17 cellular contexts compared by ENCODE assay signal in genomic region chr10:77527839-77528238, GRCh38.
"Had no signal": no experiment of that assay in that cellular context is flagged by ENCODE, and none has a peak within 500 bp of the region (broad histone marks: within the 10 kb centered on the region; RNA-seq: fewer than 3 reads in every experiment).

No MANE protein-coding gene starts in this region.

- H3K9me3 Mint-ChIP-seq: activated B cell treated with CpG ODN at 0.5 μM for 24 hours; activated CD8-positive, alpha-beta T cell treated with anti-CD3 and anti-CD28 coated beads for 36 hours; activated naive CD4-positive, alpha-beta T cell treated with anti-CD3 and anti-CD28 coated beads, Interleukin-2, amount 50 U/mL, for 72 hours; naive thymus-derived CD8-positive, alpha-beta T cell; stimulated activated naive CD8-positive, alpha-beta T cell treated with anti-CD3 and anti-CD28 coated beads, Interleukin-15, Interleukin-2, amounts not matched to agents 100 ng/mL and 50 ng/mL, for 24 hours had no signal

- H2AFZ ChIP-seq: parathyroid adenoma had no signal

- H3K27ac Mint-ChIP-seq: activated B cell treated with CpG ODN at 0.5 μM for 24 hours; activated CD8-positive, alpha-beta T cell treated with anti-CD3 and anti-CD28 coated beads for 36 hours; activated naive CD4-positive, alpha-beta T cell treated with anti-CD3 and anti-CD28 coated beads, Interleukin-2, amount 50 U/mL, for 72 hours; naive thymus-derived CD8-positive, alpha-beta T cell; stimulated activated naive CD8-positive, alpha-beta T cell treated with anti-CD3 and anti-CD28 coated beads, Interleukin-15, Interleukin-2, amounts not matched to agents 100 ng/mL and 50 ng/mL, for 24 hours had no signal

- H3K4me2 ChIP-seq: smooth muscle cell had no signal

- H3K9me3 ChIP-seq: esophagus squamous epithelium, heart right ventricle, neutrophil had no signal

- H3K36me3 ChIP-seq: cardiac muscle cell, esophagus squamous epithelium, heart right ventricle, neutrophil had no signal

- DNase-seq: activated B cell treated with CpG ODN at 0.5 μM for 24 hours; activated CD4-positive, alpha-beta T cell treated with anti-CD3 and anti-CD28 coated beads for 48 hours; activated CD8-positive, alpha-beta T cell treated with anti-CD3 and anti-CD28 coated beads for 36 hours; activated gamma-delta T cell; activated T-cell treated with anti-CD3 and anti-CD28 coated beads, Interleukin-2, amount 50 U/mL, for 48 hours; esophagus squamous epithelium; foreskin keratinocyte; heart right ventricle; islet precursor cell; mammary epithelial cell; naive thymus-derived CD8-positive, alpha-beta T cell had no signal

- H3K4me3 Mint-ChIP-seq: activated B cell treated with CpG ODN at 0.5 μM for 24 hours; activated CD8-positive, alpha-beta T cell treated with anti-CD3 and anti-CD28 coated beads for 36 hours; naive thymus-derived CD8-positive, alpha-beta T cell; stimulated activated naive CD8-positive, alpha-beta T cell treated with anti-CD3 and anti-CD28 coated beads, Interleukin-15, Interleukin-2, amounts not matched to agents 100 ng/mL and 50 ng/mL, for 24 hours had no signal

- H3K4me1 Mint-ChIP-seq: naive thymus-derived CD8-positive, alpha-beta T cell had no signal

- H3K36me3 Mint-ChIP-seq: activated naive CD4-positive, alpha-beta T cell treated with anti-CD3 and anti-CD28 coated beads, Interleukin-2, amount 50 U/mL, for 72 hours; naive thymus-derived CD8-positive, alpha-beta T cell had no signal

- H3K27me3 ChIP-seq: cardiac muscle cell, esophagus squamous epithelium, foreskin keratinocyte had no signal

- ATAC-seq: activated CD8-positive, alpha-beta T cell treated with anti-CD3 and anti-CD28 coated beads for 36 hours; activated naive CD4-positive, alpha-beta T cell treated with anti-CD3 and anti-CD28 coated beads, Interleukin-2, amount 50 U/mL, for 72 hours; foreskin keratinocyte; heart right ventricle; naive thymus-derived CD8-positive, alpha-beta T cell had no signal

- H3K27me3 Mint-ChIP-seq: activated B cell treated with CpG ODN at 0.5 μM for 24 hours had no signal

- H3K27ac ChIP-seq: cardiac muscle cell, foreskin keratinocyte, heart right ventricle, neutrophil, parathyroid adenoma had no signal

- H3K4me3 ChIP-seq: cardiac muscle cell, esophagus squamous epithelium, heart right ventricle, smooth muscle cell had no signal

- H3K9ac ChIP-seq: parathyroid adenoma had no signal

- H3K79me2 ChIP-seq: parathyroid adenoma had no signal
